ENCODE assay signal across 21 cellular contexts in genomic region chr1:153368477-153368876, GRCh38. TPM values are rescaled to one million over a fixed set of nuclear protein-coding genes. Genes with fewer than 3 reads are reported as not detected.
"Had no signal": no experiment of that assay in that cellular context is flagged by ENCODE, and none has a peak within 500 bp of the region (broad histone marks: within the 10 kb centered on the region; RNA-seq: fewer than 3 reads in every experiment).

No MANE protein-coding gene starts in this region.

- H3K4me1 ChIP-seq: ascending aorta, tibial nerve, uterus had no signal

- H3K4me3 ChIP-seq: ascending aorta, coronary artery, tibial nerve, uterus had no signal

- DNase-seq: activated CD4-positive, CD25-positive, alpha-beta regulatory T cell treated with anti-CD3 and anti-CD28 coated beads, Interleukin-2, amount 50 U/mL, for 72 hours; activated CD8-positive, alpha-beta memory T cell treated with anti-CD3 and anti-CD28 coated beads for 24 hours; activated CD8-positive, alpha-beta memory T cell treated with anti-CD3 and anti-CD28 coated beads, Interleukin-2, amount 50 U/mL, for 48 hours; activated effector memory CD4-positive, alpha-beta T cell treated with anti-CD3 and anti-CD28 coated beads, Interleukin-2, amount 50 U/mL, for 16 hours; activated naive CD4-positive, alpha-beta T cell treated with anti-CD3 and anti-CD28 coated beads, Interleukin-2, amount 50 U/mL, for 16 hours; activated T-cell treated with anti-CD3 and anti-CD28 coated beads, Interleukin-2, amount 50 U/mL, for 48 hours; foreskin keratinocyte; hypothalamus; mammary epithelial cell; retina; uterus had no signal

- ATAC-seq: foreskin keratinocyte had no signal

- H3K27ac ChIP-seq: ascending aorta, coronary artery, foreskin keratinocyte, tibial nerve, uterus, VCaP had no signal

- H3K27me3 ChIP-seq: ascending aorta, tibial nerve, uterus had no signal

- H3K36me3 ChIP-seq: ascending aorta, tibial nerve, uterus had no signal

- H3K9me3 ChIP-seq: ascending aorta, tibial nerve, uterus had no signal

RNA-seq across cellular contexts. Expression of gene S100A12, which starts 6.9 kb away (rescaled TPM):
- total RNA-seq: ascending aorta, epithelial cell of proximal tubule, fibroblast of lung, foreskin keratinocyte, myocyte, tibial nerve had no signal
- polyA plus RNA-seq: fibroblast of lung, foreskin keratinocyte, neural cell had no signal

RNA-seq across cellular contexts. Expression of gene S100A9, which starts 10.8 kb away (rescaled TPM):
- total RNA-seq: fibroblast of lung, myocyte had no signal
- polyA plus RNA-seq: fibroblast of lung, neural cell had no signal

RNA-seq across cellular contexts. Expression of gene PGLYRP4, which starts 19.8 kb away (rescaled TPM):
- total RNA-seq: ascending aorta, epithelial cell of proximal tubule, fibroblast of lung, myocyte, omental fat pad, posterior vena cava, tibial nerve, uterus had no signal
- polyA plus RNA-seq: fibroblast of lung, neural cell had no signal

RNA-seq across cellular contexts. Expression of gene S100A8, which starts 22.4 kb away (rescaled TPM):
- total RNA-seq: epithelial cell of proximal tubule, fibroblast of lung, myocyte had no signal
- polyA plus RNA-seq: fibroblast of lung, neural cell had no signal

RNA-seq across cellular contexts. Expression of gene S100A7A, which starts 47.8 kb away (rescaled TPM):
- total RNA-seq: ascending aorta, epithelial cell of proximal tubule, fibroblast of lung, foreskin keratinocyte, mammary epithelial cell, myocyte, omental fat pad, posterior vena cava, tibial nerve, uterus had no signal
- polyA plus RNA-seq: fibroblast of lung, foreskin keratinocyte, mammary epithelial cell, neural cell had no signal
